In genomic region chr2:134815741-134816140, GRCh38 we compare ENCODE assay signal across 32 cellular contexts. TPM values are rescaled to one million over a fixed set of nuclear protein-coding genes. Genes with fewer than 3 reads are reported as not detected.
"Had no signal": no experiment of that assay in that cellular context is flagged by ENCODE, and none has a peak within 500 bp of the region (broad histone marks: within the 10 kb centered on the region; RNA-seq: fewer than 3 reads in every experiment).

No MANE protein-coding gene starts in this region.

- H3K4me3 ChIP-seq: left ventricle myocardium inferior, lung, mucosa of descending colon, ovary, right atrium auricular region, right lobe of liver, smooth muscle cell, stomach, testis, thyroid gland, transverse colon, upper lobe of left lung, vagina had no signal

- H3K36me3 ChIP-seq: left ventricle myocardium inferior, ovary, right atrium auricular region, right lobe of liver, stomach, thyroid gland, transverse colon, upper lobe of left lung, vagina had no signal

- DNase-seq: islet precursor cell; left ventricle myocardium inferior; midbrain; mucosa of descending colon; naive thymus-derived CD4-positive, alpha-beta T cell; ovary; right lobe of liver; stimulated activated CD4-positive, alpha-beta T cell treated with anti-CD3 and anti-CD28 coated beads, Interleukin-1b, Interleukin-23, amount 100 ng/mL, for 48 hours; stimulated activated CD4-positive, alpha-beta T cell treated with anti-CD3 and anti-CD28 coated beads, Interleukin-2, amount 100 ng/mL, for 48 hours; stimulated activated CD4-positive, alpha-beta T cell treated with anti-CD3 and anti-CD28 coated beads, Interleukin-4, amount 100 ng/mL, for 4 hours; stimulated activated CD8-positive, alpha-beta memory T cell treated with anti-CD3 and anti-CD28 coated beads, Interleukin-4, amount 100 ng/mL, for 48 hours; stimulated activated naive B cell treated with anti-CD40 and anti-IgM and Interleukin-4, amounts not matched to agents 10 μg/mL and 1 μg/mL and 100 μg/mL, for 72 hours; stimulated activated naive CD8-positive, alpha-beta T cell treated with anti-CD3 and anti-CD28 coated beads, Interleukin-15, Interleukin-2, amounts not matched to agents 100 U/mL and 50 U/mL, for 24 hours; stomach; testis; thyroid gland; transverse colon; upper lobe of left lung had no signal

- H3K27me3 ChIP-seq: ovary, right atrium auricular region, right lobe of liver, stomach, testis, thyroid gland, transverse colon, upper lobe of left lung, vagina had no signal

- H3K4me2 ChIP-seq: smooth muscle cell had no signal

- H3K9me3 ChIP-seq: ovary, testis, thyroid gland, vagina had no signal

- H3K4me1 ChIP-seq: left ventricle myocardium inferior, right atrium auricular region, right lobe of liver, stomach, testis, thyroid gland, transverse colon, vagina had no signal

- ATAC-seq: mucosa of descending colon; naive thymus-derived CD4-positive, alpha-beta T cell; natural killer cell treated with Interleukin-12 subunit alpha and Interleukin-12 subunit beta and Interleukin-15 and Interleukin-18, amount 100 ng/mL, for 72 hours; right lobe of liver; stimulated activated naive B cell treated with anti-CD40 and anti-IgM and Interleukin-4, amounts not matched to agents 10 μg/mL and 1 μg/mL and 100 μg/mL, for 72 hours; stimulated activated naive CD8-positive, alpha-beta T cell treated with anti-CD3 and anti-CD28 coated beads, Interleukin-15, Interleukin-2, amounts not matched to agents 100 U/mL and 50 U/mL, for 24 hours had no signal

- H3K27ac ChIP-seq: left ventricle myocardium inferior, ovary, right atrium auricular region, right lobe of liver, stomach, testis, thyroid gland, transverse colon, upper lobe of left lung, vagina had no signal

RNA-seq across cellular contexts. Expression of gene ACMSD, which starts 22.7 kb away (rescaled TPM):
- total RNA-seq: kidney epithelial cell; left ventricle myocardium inferior; lower leg skin; mesenteric fat pad; mucosa of descending colon; myocyte; naive thymus-derived CD4-positive, alpha-beta T cell; natural killer cell treated with Interleukin-12 subunit alpha and Interleukin-12 subunit beta and Interleukin-15 and Interleukin-18, amount 100 ng/mL, for 72 hours; omental fat pad; ovary; progenitor cell of endocrine pancreas; pulmonary artery endothelial cell; right atrium auricular region; skeletal muscle tissue; smooth muscle cell; stomach; testis; transverse colon; urinary bladder; vagina had no signal
